In genomic region chr22:21044931-21045584, GRCh38 we compare ENCODE assay signal across 8 cellular contexts. TPM values are rescaled to one million over a fixed set of nuclear protein-coding genes. Genes with fewer than 3 reads are reported as not detected.
DNase-seq lines count a peak whose midpoint lies in the region; ATAC-seq and TF ChIP-seq lines count a peak whose summit lies in the region.

No MANE protein-coding gene starts in this region.

- H3K27me3 ChIP-seq in SJSA1 (replicated peaks) = no peaks in the 10 kb centered on the region

- ATAC-seq in GM19023 (IDR thresholded peaks at IDR 0.05; ENCODE audit: unreplicated experiment) (no peak), HG03045 (IDR thresholded peaks at IDR 0.05; ENCODE audit: unreplicated experiment) (no peak)

- peaks cover 16% of the 10 kb centered on the region for H3K27me3 Mint-ChIP-seq in nephron (ENCODE audit: low read depth)

- H3K4me3 Mint-ChIP-seq in nephron = peak overlapping the region; percentile 88 to 93 (median 89)

- H3K36me3 Mint-ChIP-seq in nephron (ENCODE audit: low read depth) = peaks cover 3% of the 10 kb centered on the region

- H3K4me1 ChIP-seq in SJSA1 (replicated peaks) = peaks cover 9% of the 10 kb centered on the region

- H3K27ac ChIP-seq in SJSA1 = no peak overlapping the region

- H3K4me3 ChIP-seq in SJSA1 (peak overlapping the region; percentile 25), epithelial cell of proximal tubule (ENCODE audit: low read depth, low read length) (peak overlapping the region; percentile 28)

- no peaks in the 10 kb centered on the region for H3K9me3 Mint-ChIP-seq in nephron

- H3K27ac Mint-ChIP-seq in nephron = peak overlapping the region; percentile 26 to 78 (median 73)

- TF ChIP-seq CTCF in epithelial cell of proximal tubule (conservative IDR thresholded peaks at IDR 0.05; ENCODE audit: low read depth, low read length) (no peak), nephron (IDR thresholded peaks at IDR 0.05; ENCODE audit: unreplicated experiment in 3 of 3) (no peak)

- H3K9me3 ChIP-seq in SJSA1 (replicated peaks) = no peaks in the 10 kb centered on the region

- peak; percentile 5 for DNase-seq in activated naive CD4-positive, alpha-beta T cell treated with Interleukin-2 at 50 U/mL for 16 hours
- DNase-seq in activated naive CD4-positive, alpha-beta T cell (lab: John Stamatoyannopoulos, UW) = no peak
- DNase-seq in SJSA1 (ENCODE audit: low read depth in 1 of 2, low spot score in 2 of 2) (peak in 1 of 2 experiments; percentile 15), epithelial cell of proximal tubule (ENCODE audit: low read depth) (no peak)
- DNase-seq in effector CD4-positive, alpha-beta T cell = no peak

- H3K4me1 Mint-ChIP-seq in nephron = peaks cover 25% of the 10 kb centered on the region

- no peaks in the 10 kb centered on the region for H3K36me3 ChIP-seq in SJSA1

RNA-seq across cellular contexts. Expression of gene LRRC74B, which starts 0.7 kb away (rescaled TPM):
- not detected in 2 replicates for total RNA-seq in SJSA1 (2014; rRNA removed; shearing (Covaris generic))
- not detected in 2 replicates for total RNA-seq in epithelial cell of proximal tubule

RNA-seq across cellular contexts. Expression of gene SLC7A4, which starts 12.7 kb away (rescaled TPM):
- not detected in 2 replicates for total RNA-seq in SJSA1 (2014; rRNA removed; shearing (Covaris generic))
- total RNA-seq in epithelial cell of proximal tubule = 0.29 and 1.8 TPM in 2 replicates

RNA-seq across cellular contexts. Expression of gene P2RX6, which starts 30.1 kb away (rescaled TPM):
- total RNA-seq in SJSA1 (2014; rRNA removed; shearing (Covaris generic)) = 0.05 and 0.16 TPM in 2 replicates
- not detected in 2 replicates for total RNA-seq in epithelial cell of proximal tubule

RNA-seq across cellular contexts. Expression of gene THAP7, which starts 43.1 kb away (rescaled TPM):
- 49.0 and 51.1 TPM in 2 replicates for total RNA-seq in SJSA1 (2014; rRNA removed; shearing (Covaris generic))
- 24.6 and 36.6 TPM in 2 replicates for total RNA-seq in epithelial cell of proximal tubule
